Comparison of ENCODE assay signal across 8 cellular contexts in genomic region chr5:59275537-59276276, GRCh38.
DNase-seq lines count a peak whose midpoint lies in the region; ATAC-seq and TF ChIP-seq lines count a peak whose summit lies in the region.

No MANE protein-coding gene starts in this region.

- no peaks in the 10 kb centered on the region for H3K27me3 ChIP-seq in smooth muscle cell (ENCODE audit: low read depth)

- H3K4me3 ChIP-seq in smooth muscle cell: peak overlapping the region; percentile 58

- H2AFZ ChIP-seq in smooth muscle cell (ENCODE audit: low read depth): peak overlapping the region; percentile 73

- H3K36me3 ChIP-seq in smooth muscle cell (ENCODE audit: low read depth): no peaks in the 10 kb centered on the region

- no peak overlapping the region for H3K27ac Mint-ChIP-seq in central memory CD8-positive, alpha-beta T cell (ENCODE audit: low read depth)

- no peaks in the 10 kb centered on the region for H4K20me1 ChIP-seq in smooth muscle cell (ENCODE audit: low read depth)

- WGBS in smooth muscle cell (ENCODE audit: low lambda C conversion rate): 10% methylated on average over 15 of the region's 15 CpGs

- H3K9ac ChIP-seq in smooth muscle cell (ENCODE audit: low read depth): peak overlapping the region; percentile 71

- H3K4me3 Mint-ChIP-seq in central memory CD8-positive, alpha-beta T cell: peak overlapping the region; percentile 14

- peak overlapping the region; percentile 86 for H3K4me2 ChIP-seq in smooth muscle cell

- no peaks in the 10 kb centered on the region for H3K36me3 Mint-ChIP-seq in central memory CD8-positive, alpha-beta T cell (ENCODE audit: insufficient read depth)

- H3F3A ChIP-seq in smooth muscle cell (ENCODE audit: low read depth): no peaks in the 10 kb centered on the region

- peaks cover 33% of the 10 kb centered on the region for H3K27me3 Mint-ChIP-seq in central memory CD8-positive, alpha-beta T cell

- H3K9me3 Mint-ChIP-seq in central memory CD8-positive, alpha-beta T cell: no peaks in the 10 kb centered on the region

- DNase-seq in AG08396 (ENCODE audit: low spot score): peak; percentile 16
- peak; percentile 73 for DNase-seq in KG1 (lab: John Stamatoyannopoulos, UW)
- no peak for DNase-seq in central memory CD8-positive, alpha-beta T cell (ENCODE audit: low spot score in 2 of 2)
- DNase-seq in kidney glomerular epithelial cell (lab: John Stamatoyannopoulos, UW): peak; percentile 50
- no peak for DNase-seq in smooth muscle cell (lab: John Stamatoyannopoulos, UW; ENCODE audit: unreplicated experiment)
- DNase-seq in GM19240 (ENCODE audit: insufficient read length, low spot score): no peak

- peaks cover 10% of the 10 kb centered on the region for H3K4me1 Mint-ChIP-seq in central memory CD8-positive, alpha-beta T cell

- H3K9me3 ChIP-seq in smooth muscle cell (replicated peaks; ENCODE audit: low read depth): no peaks in the 10 kb centered on the region

- H3K27ac ChIP-seq in smooth muscle cell (ENCODE audit: low read depth): peak overlapping the region; percentile 73

- H3K4me1 ChIP-seq in smooth muscle cell (ENCODE audit: low read depth): peaks cover 27% of the 10 kb centered on the region

- TF ChIP-seq CTCF in smooth muscle cell (IDR thresholded peaks at IDR 0.05; ENCODE audit: borderline replicate concordance, insufficient read depth, poor library complexity, severe bottlenecking): no peak

- ATAC-seq in central memory CD8-positive, alpha-beta T cell (replicated peaks; ENCODE audit: extremely low read depth, poor library complexity, severe bottlenecking): peak; percentile 14
- no peak for ATAC-seq in HG02852 (IDR thresholded peaks at IDR 0.05; ENCODE audit: unreplicated experiment)
- ATAC-seq in HG03469 (IDR thresholded peaks at IDR 0.05; ENCODE audit: unreplicated experiment): no peak

- H3K79me2 ChIP-seq in smooth muscle cell (ENCODE audit: low read depth): peaks cover 13% of the 10 kb centered on the region

Comparison
In these comparisons a context has a peak if more than half of its experiments do, and no peak if none do; other contexts are left out.
1. DNase-seq: peak in AG08396 (single experiment), KG1 (single experiment) and kidney glomerular epithelial cell (single experiment); none in central memory CD8-positive, alpha-beta T cell (0 of 2), smooth muscle cell (single experiment) and GM19240 (single experiment).